8 cellular contexts compared by ENCODE assay signal in the genomic region with DNA sequence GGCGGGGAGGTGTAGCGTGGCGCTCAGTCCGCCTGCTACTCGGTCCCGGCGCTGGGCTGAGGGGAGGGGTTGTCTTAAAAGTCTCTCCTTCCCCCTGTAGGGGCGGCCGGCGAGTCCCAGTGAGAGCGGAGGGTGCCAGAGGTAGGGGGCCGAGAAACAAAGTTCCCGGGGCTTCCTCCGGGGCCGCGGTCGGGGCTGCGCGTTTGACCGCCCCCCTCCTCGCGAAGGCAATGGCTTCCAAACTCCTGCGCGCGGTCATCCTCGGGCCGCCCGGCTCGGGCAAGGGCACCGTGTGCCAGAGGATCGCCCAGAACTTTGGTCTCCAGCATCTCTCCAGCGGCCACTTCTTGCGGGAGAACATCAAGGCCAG. TPM values are rescaled to one million over a fixed set of nuclear protein-coding genes. Genes with fewer than 3 reads are reported as not detected.
DNase-seq lines count a peak whose midpoint lies in the region; ATAC-seq, FAIRE-seq and TF ChIP-seq lines count a peak whose summit lies in the region.
"Not testable (repeated sequence)": the region's sequence is repeated elsewhere in the genome, so short reads cannot be mapped to it uniquely, and the experiment has no call there.

Gene AK4 (plus strand): TSS at position 26 of the 370 bp plus-strand sequence. CDS start 205 bp downstream, at position 231.

- not testable (repeated sequence) for H3K79me2 ChIP-seq in parathyroid adenoma

- H3K4me3 ChIP-seq in Jurkat, Clone E6-1 (ENCODE audit: low read length): peak within 1 kb of the TSS; percentile 53
- H3K4me3 ChIP-seq in effector memory CD4-positive, alpha-beta T cell (ENCODE audit: insufficient read depth, low read depth, low read length, poor library complexity, severe bottlenecking): peak within 1 kb of the TSS; percentile 69
- peak within 1 kb of the TSS; percentile 72 to 84 for H3K4me3 ChIP-seq in kidney (ENCODE audit: low read length in 2 of 2)
- peak within 1 kb of the TSS; percentile 64 for H3K4me3 ChIP-seq in parathyroid adenoma (ENCODE audit: low read depth, low read length)
- peak within 1 kb of the TSS; percentile 65 to 98 for H3K4me3 ChIP-seq in aorta (ENCODE audit: low read length in 2 of 2)

- not testable (repeated sequence) for TF ChIP-seq CTCF in activated CD8-positive, alpha-beta T cell treated with anti-CD3 and anti-CD28 coated beads for 36 hours (IDR thresholded peaks at IDR 0.05); kidney (IDR thresholded peaks at IDR 0.05; ENCODE audit: borderline replicate concordance, extremely low read depth, insufficient read depth); parathyroid adenoma (IDR thresholded peaks at IDR 0.05)

- intact Hi-C loops in activated CD8-positive, alpha-beta T cell treated with anti-CD3 and anti-CD28 coated beads for 36 hours (cut with micrococcal nuclease): loop anchor here (5.0 kb wide), 2 partner anchors 64 to 71 kb away; no protein-coding TSS in a partner anchor
- intact Hi-C loops in kidney (cut with DNase I): not testable (repeated sequence)
- intact Hi-C loops in aorta (cut with DNase I): loop anchor here in 1 of 2 donors (5.0 kb wide), 1 partner anchor 59 kb away; no protein-coding TSS in a partner anchor

- H3K27me3 Mint-ChIP-seq in activated CD8-positive, alpha-beta T cell treated with anti-CD3 and anti-CD28 coated beads for 36 hours: peaks cover 35% of the 10 kb centered on the region

- not testable (repeated sequence) for H3K9me3 Mint-ChIP-seq in activated CD8-positive, alpha-beta T cell treated with anti-CD3 and anti-CD28 coated beads for 36 hours

- FAIRE-seq in kidney (lab: Jason Lieb, UNC): not testable (repeated sequence)

- not testable (repeated sequence) for DNase-seq in Jurkat, Clone E6-1 (ENCODE audit: low read depth, low spot score); activated CD8-positive, alpha-beta T cell treated with anti-CD3 and anti-CD28 coated beads for 36 hours; effector memory CD4-positive, alpha-beta T cell; kidney; aorta

- H3K27me3 ChIP-seq in effector memory CD4-positive, alpha-beta T cell (replicated peaks; ENCODE audit: control insufficient read depth, insufficient read depth, low read length, poor library complexity, severe bottlenecking); parathyroid adenoma (ENCODE audit: control insufficient read depth, insufficient read depth, low read length); aorta (ENCODE audit: control insufficient read depth in 1 of 2, insufficient read depth in 2 of 2, low read length in 1 of 2): not testable (repeated sequence)

- H3K9me3 ChIP-seq in effector memory CD4-positive, alpha-beta T cell (ENCODE audit: control insufficient read depth, low read length); kidney (ENCODE audit: control insufficient read depth in 1 of 2, low read length in 2 of 2); parathyroid adenoma (ENCODE audit: control insufficient read depth, low read length); aorta (ENCODE audit: control insufficient read depth, low read length): not testable (repeated sequence)

- CTCF ChIA-PET in activated CD8-positive, alpha-beta T cell treated with anti-CD3 and anti-CD28 coated beads for 36 hours (lab: Charles Lee): not testable (repeated sequence)

- peaks cover 21% of the 10 kb centered on the region for H3K4me1 Mint-ChIP-seq in activated CD8-positive, alpha-beta T cell treated with anti-CD3 and anti-CD28 coated beads for 36 hours (ENCODE audit: low read depth)

- H3K36me3 Mint-ChIP-seq in activated CD8-positive, alpha-beta T cell treated with anti-CD3 and anti-CD28 coated beads for 36 hours (ENCODE audit: low read depth): peaks cover 28% of the 10 kb centered on the region

- ATAC-seq in GM18907 (IDR thresholded peaks at IDR 0.05; ENCODE audit: unreplicated experiment): peak; percentile 24
- peak; percentile 11 for ATAC-seq in HG02678 (IDR thresholded peaks at IDR 0.05; ENCODE audit: unreplicated experiment)
- ATAC-seq in activated CD8-positive, alpha-beta T cell treated with anti-CD3 and anti-CD28 coated beads for 36 hours: peak; percentile 21
- peak; percentile 78 for ATAC-seq in aorta (ENCODE audit: low FRiP score)

- POLR2A ChIA-PET in activated CD8-positive, alpha-beta T cell treated with anti-CD3 and anti-CD28 coated beads for 36 hours (lab: Charles Lee): interaction anchor here (0.7 to 1.4 kb wide), 5 partner anchors 12 to 252 kb away, joined by 3 to 5 read pairs (median 3); partner anchors contain the start of gene JAK1

- peak within 1 kb of the TSS; percentile 74 for H2AFZ ChIP-seq in parathyroid adenoma

- WGBS in aorta, 2 donors: 0 to 1% methylated on average over 4 to 29 of the region's 33 CpGs

- H3K36me3 ChIP-seq in effector memory CD4-positive, alpha-beta T cell (ENCODE audit: control insufficient read depth, insufficient read depth, low read length); kidney (ENCODE audit: control insufficient read depth in 1 of 2, insufficient read depth in 2 of 2, low read length in 2 of 2); parathyroid adenoma (ENCODE audit: control insufficient read depth, insufficient read depth, low read length); aorta (ENCODE audit: control insufficient read depth in 1 of 2, insufficient read depth in 2 of 2, low read length in 1 of 2): not testable (repeated sequence)

- H3K27ac ChIP-seq in effector memory CD4-positive, alpha-beta T cell (ENCODE audit: insufficient read depth, low read length, poor library complexity, severe bottlenecking); parathyroid adenoma: not testable (repeated sequence)
- H3K27ac ChIP-seq in kidney (ENCODE audit: low read depth in 2 of 2, low read length in 2 of 2) (peak within 1 kb of the TSS; percentile 78 to 81), aorta (ENCODE audit: low read depth in 1 of 2, low read length in 2 of 2) (peak within 1 kb of the TSS; percentile 54 to 58)

- H3K4me1 ChIP-seq in effector memory CD4-positive, alpha-beta T cell (ENCODE audit: control insufficient read depth, insufficient read depth, low read length, poor library complexity, severe bottlenecking); kidney (ENCODE audit: control insufficient read depth in 1 of 2, insufficient read depth in 1 of 2, low read depth in 1 of 2, low read length in 2 of 2); parathyroid adenoma; aorta (ENCODE audit: control insufficient read depth in 1 of 2, insufficient read depth in 2 of 2, low read length in 2 of 2): not testable (repeated sequence)

- H3K4me2 ChIP-seq in parathyroid adenoma (ENCODE audit: low read length): peak within 1 kb of the TSS; percentile 95

- H3K9ac ChIP-seq in kidney (ENCODE audit: low read length in 2 of 2): peak within 1 kb of the TSS; percentile 55 to 89
- not testable (repeated sequence) for H3K9ac ChIP-seq in parathyroid adenoma

- H3K27ac Mint-ChIP-seq in activated CD8-positive, alpha-beta T cell treated with anti-CD3 and anti-CD28 coated beads for 36 hours: peak within 1 kb of the TSS; percentile 86

- H3K4me3 Mint-ChIP-seq in activated CD8-positive, alpha-beta T cell treated with anti-CD3 and anti-CD28 coated beads for 36 hours: peak within 1 kb of the TSS; percentile 90

RNA-seq across cellular contexts. Expression of gene AK4, which starts in this region (rescaled TPM):
- 10.4 TPM for polyA plus RNA-seq in Jurkat, Clone E6-1 (2012; ENCODE audit: insufficient read depth, insufficient read length)
- total RNA-seq in activated CD8-positive, alpha-beta T cell treated with anti-CD3 and anti-CD28 coated beads for 36 hours: 100 to 1,000 TPM; 151 to 156 TPM
- total RNA-seq in kidney (47.6 TPM), aorta (10 to 100 TPM; 68.2 to 73.7 TPM)
- polyA plus RNA-seq in kidney (ENCODE audit: insufficient read depth, low read depth, low replicate concordance) (131 TPM), aorta (1 to 10 TPM; 5.2 to 8.4 TPM)

Comparison
In these comparisons a context has a peak if more than half of its experiments do, and no peak if none do; other contexts are left out.
1. RNA of gene AK4 (polyA plus RNA-seq): 131 TPM in kidney (single experiment); 5.2 to 8.4 TPM in aorta; every median in the first group is over 10 times any median in the second.
2. ATAC-seq: peak in every context shown above with its lines; median percentile 78 in aorta; 24 in GM18907; 21 in activated CD8-positive, alpha-beta T cell treated with anti-CD3 and anti-CD28 coated beads for 36 hours; 11 in HG02678.
3. Peak in every context shown above with its lines, with median percentiles within 50 percentile points of each other: H3K4me3 ChIP-seq.